In the genomic region with DNA sequence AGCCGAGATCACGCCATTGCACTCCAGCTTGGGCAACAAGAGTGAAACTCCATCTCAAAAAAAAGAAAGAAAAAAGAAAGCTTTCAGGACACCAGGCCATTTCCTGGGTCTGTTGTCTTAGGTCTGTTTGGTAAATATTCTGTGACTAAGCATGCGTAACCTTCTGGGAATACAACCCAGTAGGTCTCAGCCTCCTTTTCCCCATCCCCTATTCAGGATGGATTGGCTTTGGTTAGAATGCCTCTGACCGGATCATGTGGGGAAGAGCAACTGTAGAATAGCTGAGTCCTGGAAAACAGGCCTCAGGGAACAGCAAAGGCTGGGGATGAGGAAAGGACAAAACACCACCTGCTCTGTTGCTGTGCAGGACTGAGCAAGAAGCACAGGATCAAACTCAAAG, we compare ENCODE assay signal across 2 cellular contexts.
TF ChIP-seq lines count a peak whose summit lies in the region.

No MANE protein-coding gene starts in this region.

TF ChIP-seq in WTC11, 78 proteins besides CTCF, POLR2A, EP300 and RAD21 (continued from another document):
- TF ChIP-seq, protein P1, sequence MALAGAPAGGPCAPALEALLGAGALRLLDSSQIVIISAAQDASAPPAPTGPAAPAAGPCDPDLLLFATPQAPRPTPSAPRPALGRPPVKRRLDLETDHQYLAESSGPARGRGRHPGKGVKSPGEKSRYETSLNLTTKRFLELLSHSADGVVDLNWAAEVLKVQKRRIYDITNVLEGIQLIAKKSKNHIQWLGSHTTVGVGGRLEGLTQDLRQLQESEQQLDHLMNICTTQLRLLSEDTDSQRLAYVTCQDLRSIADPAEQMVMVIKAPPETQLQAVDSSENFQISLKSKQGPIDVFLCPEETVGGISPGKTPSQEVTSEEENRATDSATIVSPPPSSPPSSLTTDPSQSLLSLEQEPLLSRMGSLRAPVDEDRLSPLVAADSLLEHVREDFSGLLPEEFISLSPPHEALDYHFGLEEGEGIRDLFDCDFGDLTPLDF (CRISPR knock-in tag; IDR thresholded peaks at IDR 0.05): no peak
- TF ChIP-seq ZNF416 (CRISPR knock-in tag; IDR thresholded peaks at IDR 0.05): no peak
- no peak for TF ChIP-seq ZNF138 (CRISPR knock-in tag; conservative IDR thresholded peaks at IDR 0.05)
- TF ChIP-seq JUN (CRISPR knock-in tag; IDR thresholded peaks at IDR 0.05): no peak
- TF ChIP-seq MYBL2 (CRISPR knock-in tag; IDR thresholded peaks at IDR 0.05): no peak
- TF ChIP-seq ELF4 (CRISPR knock-in tag; IDR thresholded peaks at IDR 0.05; ENCODE audit: low read depth): no peak
- TF ChIP-seq, protein P2, sequence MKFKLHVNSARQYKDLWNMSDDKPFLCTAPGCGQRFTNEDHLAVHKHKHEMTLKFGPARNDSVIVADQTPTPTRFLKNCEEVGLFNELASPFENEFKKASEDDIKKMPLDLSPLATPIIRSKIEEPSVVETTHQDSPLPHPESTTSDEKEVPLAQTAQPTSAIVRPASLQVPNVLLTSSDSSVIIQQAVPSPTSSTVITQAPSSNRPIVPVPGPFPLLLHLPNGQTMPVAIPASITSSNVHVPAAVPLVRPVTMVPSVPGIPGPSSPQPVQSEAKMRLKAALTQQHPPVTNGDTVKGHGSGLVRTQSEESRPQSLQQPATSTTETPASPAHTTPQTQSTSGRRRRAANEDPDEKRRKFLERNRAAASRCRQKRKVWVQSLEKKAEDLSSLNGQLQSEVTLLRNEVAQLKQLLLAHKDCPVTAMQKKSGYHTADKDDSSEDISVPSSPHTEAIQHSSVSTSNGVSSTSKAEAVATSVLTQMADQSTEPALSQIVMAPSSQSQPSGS (CRISPR knock-in tag; IDR thresholded peaks at IDR 0.05; ENCODE audit: borderline replicate concordance, low read depth): no peak
- TF ChIP-seq, protein P3, sequence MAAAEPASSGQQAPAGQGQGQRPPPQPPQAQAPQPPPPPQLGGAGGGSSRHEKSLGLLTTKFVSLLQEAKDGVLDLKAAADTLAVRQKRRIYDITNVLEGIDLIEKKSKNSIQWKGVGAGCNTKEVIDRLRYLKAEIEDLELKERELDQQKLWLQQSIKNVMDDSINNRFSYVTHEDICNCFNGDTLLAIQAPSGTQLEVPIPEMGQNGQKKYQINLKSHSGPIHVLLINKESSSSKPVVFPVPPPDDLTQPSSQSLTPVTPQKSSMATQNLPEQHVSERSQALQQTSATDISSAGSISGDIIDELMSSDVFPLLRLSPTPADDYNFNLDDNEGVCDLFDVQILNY (CRISPR knock-in tag; IDR thresholded peaks at IDR 0.05): no peak
- no peak for TF ChIP-seq NR3C1 (CRISPR knock-in tag; conservative IDR thresholded peaks at IDR 0.05; ENCODE audit: low read depth)
- TF ChIP-seq, protein P4, sequence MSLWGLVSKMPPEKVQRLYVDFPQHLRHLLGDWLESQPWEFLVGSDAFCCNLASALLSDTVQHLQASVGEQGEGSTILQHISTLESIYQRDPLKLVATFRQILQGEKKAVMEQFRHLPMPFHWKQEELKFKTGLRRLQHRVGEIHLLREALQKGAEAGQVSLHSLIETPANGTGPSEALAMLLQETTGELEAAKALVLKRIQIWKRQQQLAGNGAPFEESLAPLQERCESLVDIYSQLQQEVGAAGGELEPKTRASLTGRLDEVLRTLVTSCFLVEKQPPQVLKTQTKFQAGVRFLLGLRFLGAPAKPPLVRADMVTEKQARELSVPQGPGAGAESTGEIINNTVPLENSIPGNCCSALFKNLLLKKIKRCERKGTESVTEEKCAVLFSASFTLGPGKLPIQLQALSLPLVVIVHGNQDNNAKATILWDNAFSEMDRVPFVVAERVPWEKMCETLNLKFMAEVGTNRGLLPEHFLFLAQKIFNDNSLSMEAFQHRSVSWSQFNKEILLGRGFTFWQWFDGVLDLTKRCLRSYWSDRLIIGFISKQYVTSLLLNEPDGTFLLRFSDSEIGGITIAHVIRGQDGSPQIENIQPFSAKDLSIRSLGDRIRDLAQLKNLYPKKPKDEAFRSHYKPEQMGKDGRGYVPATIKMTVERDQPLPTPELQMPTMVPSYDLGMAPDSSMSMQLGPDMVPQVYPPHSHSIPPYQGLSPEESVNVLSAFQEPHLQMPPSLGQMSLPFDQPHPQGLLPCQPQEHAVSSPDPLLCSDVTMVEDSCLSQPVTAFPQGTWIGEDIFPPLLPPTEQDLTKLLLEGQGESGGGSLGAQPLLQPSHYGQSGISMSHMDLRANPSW (CRISPR knock-in tag; conservative IDR thresholded peaks at IDR 0.05; ENCODE audit: low read depth): no peak
- no peak for TF ChIP-seq ZBTB21 (CRISPR knock-in tag; IDR thresholded peaks at IDR 0.05; ENCODE audit: borderline replicate concordance)
- TF ChIP-seq, protein P5, sequence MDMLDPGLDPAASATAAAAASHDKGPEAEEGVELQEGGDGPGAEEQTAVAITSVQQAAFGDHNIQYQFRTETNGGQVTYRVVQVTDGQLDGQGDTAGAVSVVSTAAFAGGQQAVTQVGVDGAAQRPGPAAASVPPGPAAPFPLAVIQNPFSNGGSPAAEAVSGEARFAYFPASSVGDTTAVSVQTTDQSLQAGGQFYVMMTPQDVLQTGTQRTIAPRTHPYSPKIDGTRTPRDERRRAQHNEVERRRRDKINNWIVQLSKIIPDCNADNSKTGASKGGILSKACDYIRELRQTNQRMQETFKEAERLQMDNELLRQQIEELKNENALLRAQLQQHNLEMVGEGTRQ (CRISPR knock-in tag; IDR thresholded peaks at IDR 0.05): no peak

TF ChIP-seq in SK-N-SH, 30 proteins besides CTCF, POLR2A, EP300 and RAD21 (continued from another document):
- TF ChIP-seq, protein P5 (IDR thresholded peaks at IDR 0.05; ENCODE audit: borderline replicate concordance, low read depth, low read length): no peak
- TF ChIP-seq FOXM1 (IDR thresholded peaks at IDR 0.05; ENCODE audit: low read depth) (no peak), MXI1 (IDR thresholded peaks at IDR 0.05; ENCODE audit: low read depth, low read length) (no peak), SMC3 (IDR thresholded peaks at IDR 0.05; ENCODE audit: low read depth, low read length) (no peak), GATA2 (CRISPR knock-in tag; IDR thresholded peaks at IDR 0.05) (no peak), FOXJ3 (CRISPR knock-in tag; IDR thresholded peaks at IDR 0.05) (no peak), TAF1 (IDR thresholded peaks at IDR 0.05; ENCODE audit: borderline replicate concordance, low read depth, low read length) (no peak), FOSL2 (IDR thresholded peaks at IDR 0.05; ENCODE audit: borderline replicate concordance, low read depth) (no peak), MEF2A (IDR thresholded peaks at IDR 0.05; ENCODE audit: borderline replicate concordance, low read depth) (no peak)
- TF ChIP-seq, protein P6, sequence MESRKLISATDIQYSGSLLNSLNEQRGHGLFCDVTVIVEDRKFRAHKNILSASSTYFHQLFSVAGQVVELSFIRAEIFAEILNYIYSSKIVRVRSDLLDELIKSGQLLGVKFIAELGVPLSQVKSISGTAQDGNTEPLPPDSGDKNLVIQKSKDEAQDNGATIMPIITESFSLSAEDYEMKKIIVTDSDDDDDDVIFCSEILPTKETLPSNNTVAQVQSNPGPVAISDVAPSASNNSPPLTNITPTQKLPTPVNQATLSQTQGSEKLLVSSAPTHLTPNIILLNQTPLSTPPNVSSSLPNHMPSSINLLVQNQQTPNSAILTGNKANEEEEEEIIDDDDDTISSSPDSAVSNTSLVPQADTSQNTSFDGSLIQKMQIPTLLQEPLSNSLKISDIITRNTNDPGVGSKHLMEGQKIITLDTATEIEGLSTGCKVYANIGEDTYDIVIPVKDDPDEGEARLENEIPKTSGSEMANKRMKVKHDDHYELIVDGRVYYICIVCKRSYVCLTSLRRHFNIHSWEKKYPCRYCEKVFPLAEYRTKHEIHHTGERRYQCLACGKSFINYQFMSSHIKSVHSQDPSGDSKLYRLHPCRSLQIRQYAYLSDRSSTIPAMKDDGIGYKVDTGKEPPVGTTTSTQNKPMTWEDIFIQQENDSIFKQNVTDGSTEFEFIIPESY (IDR thresholded peaks at IDR 0.05; ENCODE audit: borderline replicate concordance, low read depth): no peak
- TF ChIP-seq, protein P7, sequence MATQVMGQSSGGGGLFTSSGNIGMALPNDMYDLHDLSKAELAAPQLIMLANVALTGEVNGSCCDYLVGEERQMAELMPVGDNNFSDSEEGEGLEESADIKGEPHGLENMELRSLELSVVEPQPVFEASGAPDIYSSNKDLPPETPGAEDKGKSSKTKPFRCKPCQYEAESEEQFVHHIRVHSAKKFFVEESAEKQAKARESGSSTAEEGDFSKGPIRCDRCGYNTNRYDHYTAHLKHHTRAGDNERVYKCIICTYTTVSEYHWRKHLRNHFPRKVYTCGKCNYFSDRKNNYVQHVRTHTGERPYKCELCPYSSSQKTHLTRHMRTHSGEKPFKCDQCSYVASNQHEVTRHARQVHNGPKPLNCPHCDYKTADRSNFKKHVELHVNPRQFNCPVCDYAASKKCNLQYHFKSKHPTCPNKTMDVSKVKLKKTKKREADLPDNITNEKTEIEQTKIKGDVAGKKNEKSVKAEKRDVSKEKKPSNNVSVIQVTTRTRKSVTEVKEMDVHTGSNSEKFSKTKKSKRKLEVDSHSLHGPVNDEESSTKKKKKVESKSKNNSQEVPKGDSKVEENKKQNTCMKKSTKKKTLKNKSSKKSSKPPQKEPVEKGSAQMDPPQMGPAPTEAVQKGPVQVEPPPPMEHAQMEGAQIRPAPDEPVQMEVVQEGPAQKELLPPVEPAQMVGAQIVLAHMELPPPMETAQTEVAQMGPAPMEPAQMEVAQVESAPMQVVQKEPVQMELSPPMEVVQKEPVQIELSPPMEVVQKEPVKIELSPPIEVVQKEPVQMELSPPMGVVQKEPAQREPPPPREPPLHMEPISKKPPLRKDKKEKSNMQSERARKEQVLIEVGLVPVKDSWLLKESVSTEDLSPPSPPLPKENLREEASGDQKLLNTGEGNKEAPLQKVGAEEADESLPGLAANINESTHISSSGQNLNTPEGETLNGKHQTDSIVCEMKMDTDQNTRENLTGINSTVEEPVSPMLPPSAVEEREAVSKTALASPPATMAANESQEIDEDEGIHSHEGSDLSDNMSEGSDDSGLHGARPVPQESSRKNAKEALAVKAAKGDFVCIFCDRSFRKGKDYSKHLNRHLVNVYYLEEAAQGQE (IDR thresholded peaks at IDR 0.05; ENCODE audit: low read depth, low read length): no peak
TF ChIP-seq in SK-N-SH: peak in this region for 0.
